1 cellular context compared by ENCODE assay signal in genomic region chr2:119545754-119546445, GRCh38.
TF ChIP-seq lines count a peak whose summit lies in the region.

No MANE protein-coding gene starts in this region.

TF ChIP-seq in GM23338, 12 proteins besides CTCF, POLR2A, EP300 and RAD21 (continued from another document):
- TF ChIP-seq, protein P1, sequence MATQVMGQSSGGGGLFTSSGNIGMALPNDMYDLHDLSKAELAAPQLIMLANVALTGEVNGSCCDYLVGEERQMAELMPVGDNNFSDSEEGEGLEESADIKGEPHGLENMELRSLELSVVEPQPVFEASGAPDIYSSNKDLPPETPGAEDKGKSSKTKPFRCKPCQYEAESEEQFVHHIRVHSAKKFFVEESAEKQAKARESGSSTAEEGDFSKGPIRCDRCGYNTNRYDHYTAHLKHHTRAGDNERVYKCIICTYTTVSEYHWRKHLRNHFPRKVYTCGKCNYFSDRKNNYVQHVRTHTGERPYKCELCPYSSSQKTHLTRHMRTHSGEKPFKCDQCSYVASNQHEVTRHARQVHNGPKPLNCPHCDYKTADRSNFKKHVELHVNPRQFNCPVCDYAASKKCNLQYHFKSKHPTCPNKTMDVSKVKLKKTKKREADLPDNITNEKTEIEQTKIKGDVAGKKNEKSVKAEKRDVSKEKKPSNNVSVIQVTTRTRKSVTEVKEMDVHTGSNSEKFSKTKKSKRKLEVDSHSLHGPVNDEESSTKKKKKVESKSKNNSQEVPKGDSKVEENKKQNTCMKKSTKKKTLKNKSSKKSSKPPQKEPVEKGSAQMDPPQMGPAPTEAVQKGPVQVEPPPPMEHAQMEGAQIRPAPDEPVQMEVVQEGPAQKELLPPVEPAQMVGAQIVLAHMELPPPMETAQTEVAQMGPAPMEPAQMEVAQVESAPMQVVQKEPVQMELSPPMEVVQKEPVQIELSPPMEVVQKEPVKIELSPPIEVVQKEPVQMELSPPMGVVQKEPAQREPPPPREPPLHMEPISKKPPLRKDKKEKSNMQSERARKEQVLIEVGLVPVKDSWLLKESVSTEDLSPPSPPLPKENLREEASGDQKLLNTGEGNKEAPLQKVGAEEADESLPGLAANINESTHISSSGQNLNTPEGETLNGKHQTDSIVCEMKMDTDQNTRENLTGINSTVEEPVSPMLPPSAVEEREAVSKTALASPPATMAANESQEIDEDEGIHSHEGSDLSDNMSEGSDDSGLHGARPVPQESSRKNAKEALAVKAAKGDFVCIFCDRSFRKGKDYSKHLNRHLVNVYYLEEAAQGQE (IDR thresholded peaks at IDR 0.05; ENCODE audit: unreplicated experiment) = no peak
- TF ChIP-seq EZH2phosphoT487 (IDR thresholded peaks at IDR 0.05; ENCODE audit: unreplicated experiment) = no peak
- TF ChIP-seq CREB1 (CRISPR knock-in tag; IDR thresholded peaks at IDR 0.05; ENCODE audit: low read depth) = no peak
- TF ChIP-seq ETS1 (IDR thresholded peaks at IDR 0.05) = no peak
- TF ChIP-seq EZH2 (IDR thresholded peaks at IDR 0.05; ENCODE audit: low read depth, unreplicated experiment) = no peak
- TF ChIP-seq STAT1 (IDR thresholded peaks at IDR 0.05; ENCODE audit: unreplicated experiment) = no peak
- TF ChIP-seq NANOG (IDR thresholded peaks at IDR 0.05; ENCODE audit: borderline replicate concordance) = no peak
